ENCODE assay signal across 8 cellular contexts in genomic region chr19:42596391-42597071, GRCh38. TPM values are rescaled to one million over a fixed set of nuclear protein-coding genes. Genes with fewer than 3 reads are reported as not detected.
DNase-seq lines count a peak whose midpoint lies in the region; ATAC-seq, FAIRE-seq and TF ChIP-seq lines count a peak whose summit lies in the region.

No MANE protein-coding gene starts in this region.

- FAIRE-seq in GM19239 (lab: Jason Lieb, UNC) (peak; percentile 72), bronchial epithelial cell (lab: Jason Lieb, UNC) (peak; percentile 93)

- peak; percentile 21 for ATAC-seq in stimulated activated naive CD8-positive, alpha-beta T cell treated with anti-CD3 and anti-CD28 coated beads, Interleukin-15, Interleukin-2, amounts not matched to agents 100 U/mL and 50 U/mL, for 24 hours
- ATAC-seq in omental fat pad (ENCODE audit: low FRiP score) (no peak), HG02798 (IDR thresholded peaks at IDR 0.05; ENCODE audit: poor library complexity, unreplicated experiment) (no peak)

- DNase-seq in AML-193 (lab: John Stamatoyannopoulos, UW) (peak; percentile 5 to 18), GM19239 (ENCODE audit: insufficient read length, low spot score) (no peak), T-helper 1 cell (peak in 3 of 5 donors; percentile 11 to 19 (median 12)), bronchial epithelial cell (ENCODE audit: low read depth) (peak; percentile 8), lung microvascular endothelial cell (ENCODE audit: low read depth in 2 of 2) (peak; percentile 19 to 57), omental fat pad (ENCODE audit: low spot score) (no peak)
- peak; percentile 61 for DNase-seq in stimulated activated naive CD8-positive, alpha-beta T cell treated with anti-CD3 and anti-CD28 coated beads, Interleukin-15, Interleukin-2, amounts not matched to agents 100 U/mL and 50 U/mL, for 24 hours

- no peaks in the 10 kb centered on the region for H3K36me3 ChIP-seq in bronchial epithelial cell (ENCODE audit: control insufficient read depth, insufficient read depth, low read length)

- H3K27me3 ChIP-seq in bronchial epithelial cell (ENCODE audit: control insufficient read depth, insufficient read depth, low read length) = no peaks in the 10 kb centered on the region

- no peak overlapping the region for H3K4me3 ChIP-seq in bronchial epithelial cell (ENCODE audit: low read depth, low read length)

- peak; percentile 98 for TF ChIP-seq CTCF in bronchial epithelial cell (IDR thresholded peaks at IDR 0.05; ENCODE audit: insufficient read depth, low read length, severe bottlenecking)
- peak in 1 of 3 donors; percentile 60 for TF ChIP-seq CTCF in omental fat pad (IDR thresholded peaks at IDR 0.05)

RNA-seq across cellular contexts. Expression of gene CEACAM8, which starts 1.8 kb away (rescaled TPM):
- not detected in 2 replicates for total RNA-seq in bronchial epithelial cell
- not detected in 2 replicates for total RNA-seq in lung microvascular endothelial cell
- under 1 TPM in 1 of 4 donors, not detected in 3; 0.79 TPM for total RNA-seq in omental fat pad

Comparison
In these comparisons a context has a peak if more than half of its experiments do, and no peak if none do; other contexts are left out.
1. DNase-seq: peak in AML-193 (2 of 2), T-helper 1 cell (3 of 5), bronchial epithelial cell (single experiment), lung microvascular endothelial cell (2 of 2) and stimulated activated naive CD8-positive, alpha-beta T cell treated with anti-CD3 and anti-CD28 coated beads, Interleukin-15, Interleukin-2, amounts not matched to agents 100 U/mL and 50 U/mL, for 24 hours (single experiment); none in GM19239 (single experiment) and omental fat pad (single experiment).